In the genomic region with DNA sequence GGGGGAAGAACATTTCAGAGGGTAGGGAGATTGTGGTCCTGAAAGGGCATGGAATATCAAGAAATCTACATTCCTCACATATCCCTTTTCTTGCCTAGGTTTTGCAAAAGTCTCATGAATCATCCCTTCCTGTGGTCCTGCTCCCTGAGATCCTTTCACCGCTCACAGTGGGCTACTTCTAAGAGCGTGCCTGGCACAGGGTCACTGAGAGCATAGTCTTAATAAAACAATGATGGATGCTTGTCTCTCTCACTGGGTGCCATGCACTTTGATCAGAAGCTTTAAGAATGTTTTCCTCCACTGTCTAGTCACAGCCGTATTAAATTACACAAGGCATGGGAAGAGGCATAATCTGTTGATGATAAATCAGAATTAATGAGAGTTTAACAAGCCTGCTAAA, we compare ENCODE assay signal across 8 cellular contexts.
"Had no signal": no experiment of that assay in that cellular context is flagged by ENCODE, and none has a peak within 500 bp of the region (broad histone marks: within the 10 kb centered on the region; RNA-seq: fewer than 3 reads in every experiment).

No MANE protein-coding gene starts in this region.

- DNase-seq: activated CD4-positive, alpha-beta T cell treated with anti-CD3 and anti-CD28 coated beads, Interleukin-2, amount 10 ng/mL, durations not matched to agents 7 days and 5 days; activated CD8-positive, alpha-beta memory T cell treated with anti-CD3 and anti-CD28 coated beads, Interleukin-2, amount 50 U/mL, for 4 hours; activated naive CD4-positive, alpha-beta T cell treated with anti-CD3 and anti-CD28 coated beads, Interleukin-2, amount 10 ng/mL, durations not matched to agents 7 days and 5 days; activated T-cell treated with anti-CD3 and anti-CD28 coated beads, Interleukin-2, amount 50 U/mL, for 4 hours; effector memory CD8-positive, alpha-beta T cell; foreskin keratinocyte; stimulated activated CD4-positive, alpha-beta T cell treated with anti-CD3 and anti-CD28 coated beads, Interleukin-4, amount 100 ng/mL, for 24 hours; testis had no signal
